In the genomic region with DNA sequence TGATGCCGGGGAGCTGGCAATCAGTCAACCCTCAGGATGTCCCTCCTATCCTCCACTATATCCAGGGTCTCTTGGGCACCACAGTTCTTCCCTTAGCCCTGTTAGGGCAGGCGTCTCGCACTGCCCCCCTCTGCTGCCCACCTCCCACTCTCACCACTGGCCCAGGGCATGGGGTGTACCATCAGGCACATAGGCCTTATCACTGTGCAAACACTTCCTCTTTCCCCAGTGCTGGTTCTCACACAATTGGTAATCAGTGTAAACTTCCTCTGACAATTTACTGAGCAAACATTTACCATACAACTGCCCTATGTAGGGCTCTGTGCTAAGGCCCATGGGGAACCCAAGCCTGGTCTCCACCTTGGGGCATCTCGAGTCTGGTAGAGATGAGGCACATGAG, we compare ENCODE assay signal across 13 cellular contexts. TPM values are rescaled to one million over a fixed set of nuclear protein-coding genes. Genes with fewer than 3 reads are reported as not detected.
DNase-seq lines count a peak whose midpoint lies in the region; ATAC-seq and TF ChIP-seq lines count a peak whose summit lies in the region.
"Had no signal": no experiment of that assay in that cellular context is flagged by ENCODE, and none has a peak within 500 bp of the region (broad histone marks: within the 10 kb centered on the region; RNA-seq: fewer than 3 reads in every experiment).

No MANE protein-coding gene starts in this region.

- no TSS peak for BruUV-seq in PC-3 (replicated peaks; lab: Mats Ljungman, UMichigan)

- intact Hi-C loops in Right ventricle myocardium inferior (cut with DNase I) (no loop called here), PC-3 (cut with micrococcal nuclease) (no loop called here), upper lobe of right lung (cut with DNase I) (no loop called here)

- H3K4me1 ChIP-seq in right atrium auricular region (peaks cover 0 to 10% of the 10 kb centered on the region in 2 donors), PC-3 (ENCODE audit: insufficient read depth, low read length) (peaks cover 14% of the 10 kb centered on the region), upper lobe of right lung (peaks cover 18% of the 10 kb centered on the region)

- TF ChIP-seq CTCF in right atrium auricular region (IDR thresholded peaks at IDR 0.05) (no peak), PC-3 (conservative IDR thresholded peaks at IDR 0.05; ENCODE audit: low read depth, low read length) (no peak), upper lobe of right lung (IDR thresholded peaks at IDR 0.05) (no peak)

- POLR2A ChIA-PET in PC-3 (lab: Charles Lee; ENCODE audit: unreplicated experiment): no interaction called here
- POLR2A ChIA-PET in activated CD4-positive, alpha-beta memory T cell treated with anti-CD3 and anti-CD28 coated beads, Interleukin-2, amount 10 ng/mL, durations not matched to agents 7 days and 5 days (lab: Charles Lee): no interaction called here

- H3K4me3 ChIP-seq in right atrium auricular region (no peak overlapping the region), PC-3 (ENCODE audit: low read length) (no peak overlapping the region), upper lobe of right lung (no peak overlapping the region)

- H3K9me3 Mint-ChIP-seq in activated CD4-positive, alpha-beta memory T cell treated with anti-CD3 and anti-CD28 coated beads, Interleukin-2, amount 10 ng/mL, durations not matched to agents 7 days and 5 days: no peaks in the 10 kb centered on the region
- H3K9me3 Mint-ChIP-seq: activated CD4-positive, alpha-beta T cell treated with anti-CD3 and anti-CD28 coated beads, Interleukin-2, amount 10 ng/mL, durations not matched to agents 24 days and 14 days; activated naive CD4-positive, alpha-beta T cell treated with anti-CD3 and anti-CD28 coated beads, Interleukin-2, amount 50 U/mL, for 72 hours had no signal

- H3K27me3 Mint-ChIP-seq in activated CD4-positive, alpha-beta memory T cell treated with anti-CD3 and anti-CD28 coated beads, Interleukin-2, amount 10 ng/mL, durations not matched to agents 7 days and 5 days: peaks cover 7% of the 10 kb centered on the region

- CTCF ChIA-PET in PC-3 (lab: Charles Lee): no interaction called here
- CTCF ChIA-PET in activated CD4-positive, alpha-beta memory T cell treated with anti-CD3 and anti-CD28 coated beads, Interleukin-2, amount 10 ng/mL, durations not matched to agents 7 days and 5 days (lab: Charles Lee): no interaction called here

- H3K27ac ChIP-seq in right atrium auricular region (no peak overlapping the region), PC-3 (ENCODE audit: low read length) (no peak overlapping the region), upper lobe of right lung (no peak overlapping the region)

- no peaks in the 10 kb centered on the region for H3K9me3 ChIP-seq in right atrium auricular region
- no peaks in the 10 kb centered on the region for H3K9me3 ChIP-seq in PC-3 (ENCODE audit: low read length)
- no peaks in the 10 kb centered on the region for H3K9me3 ChIP-seq in upper lobe of right lung

- no peak overlapping the region for H3K4me2 ChIP-seq in PC-3 (ENCODE audit: low read length)

- H3K9me2 ChIP-seq in PC-3 (replicated peaks; ENCODE audit: low read length): no peaks in the 10 kb centered on the region

- no peak overlapping the region for H3K27ac Mint-ChIP-seq in activated CD4-positive, alpha-beta memory T cell treated with anti-CD3 and anti-CD28 coated beads, Interleukin-2, amount 10 ng/mL, durations not matched to agents 7 days and 5 days
- H3K27ac Mint-ChIP-seq: activated CD4-positive, alpha-beta T cell treated with anti-CD3 and anti-CD28 coated beads, Interleukin-2, amount 10 ng/mL, durations not matched to agents 24 days and 14 days; activated naive CD4-positive, alpha-beta T cell treated with anti-CD3 and anti-CD28 coated beads, Interleukin-2, amount 50 U/mL, for 72 hours had no signal

- no peaks in the 10 kb centered on the region for H3K36me3 Mint-ChIP-seq in activated CD4-positive, alpha-beta memory T cell treated with anti-CD3 and anti-CD28 coated beads, Interleukin-2, amount 10 ng/mL, durations not matched to agents 7 days and 5 days (ENCODE audit: low read depth)
- H3K36me3 Mint-ChIP-seq: activated naive CD4-positive, alpha-beta T cell treated with anti-CD3 and anti-CD28 coated beads, Interleukin-2, amount 50 U/mL, for 72 hours had no signal

- no peaks in the 10 kb centered on the region for H3K4me1 Mint-ChIP-seq in activated CD4-positive, alpha-beta memory T cell treated with anti-CD3 and anti-CD28 coated beads, Interleukin-2, amount 10 ng/mL, durations not matched to agents 7 days and 5 days

- no peak overlapping the region for H2AFZ ChIP-seq in PC-3 (ENCODE audit: low read length)

- no peak overlapping the region for H3K9ac ChIP-seq in PC-3 (ENCODE audit: low read length)

- no peak for DNase-seq in Right ventricle myocardium inferior (ENCODE audit: missing footprints)
- no peak for DNase-seq in right atrium auricular region (ENCODE audit: low spot score)
- peak; percentile 23 for DNase-seq in PC-3
- DNase-seq in left lobe of liver (ENCODE audit: low spot score): no peak
- DNase-seq in upper lobe of right lung: peak; percentile 71
- DNase-seq in activated CD4-positive, alpha-beta memory T cell treated with anti-CD3 and anti-CD28 coated beads, Interleukin-2, amount 10 ng/mL, durations not matched to agents 7 days and 5 days: no peak
- DNase-seq in HPDE6-E6E7 (ENCODE audit: extremely low spot score): no peak
- DNase-seq: activated CD4-positive, alpha-beta T cell treated with anti-CD3 and anti-CD28 coated beads, Interleukin-2, amount 10 ng/mL, durations not matched to agents 24 days and 14 days; effector CD8-positive, alpha-beta T cell; hypothalamus; NCI-H1092 had no signal

- ATAC-seq in Right ventricle myocardium inferior: peak; percentile 46
- peak; percentile 68 for ATAC-seq in PC-3
- peak; percentile 62 for ATAC-seq in left lobe of liver
- ATAC-seq in upper lobe of right lung: peak; percentile 82
- ATAC-seq in GM21737 (IDR thresholded peaks at IDR 0.05; ENCODE audit: unreplicated experiment): no peak

- no peak overlapping the region for H3K4me3 Mint-ChIP-seq in activated CD4-positive, alpha-beta memory T cell treated with anti-CD3 and anti-CD28 coated beads, Interleukin-2, amount 10 ng/mL, durations not matched to agents 7 days and 5 days
- H3K4me3 Mint-ChIP-seq: activated CD4-positive, alpha-beta T cell treated with anti-CD3 and anti-CD28 coated beads, Interleukin-2, amount 10 ng/mL, durations not matched to agents 24 days and 14 days had no signal

- H3K27me3 ChIP-seq in right atrium auricular region (no peaks in the 10 kb centered on the region), PC-3 (ENCODE audit: low read length) (no peaks in the 10 kb centered on the region), upper lobe of right lung (no peaks in the 10 kb centered on the region)

- H3F3A ChIP-seq in PC-3 (ENCODE audit: low read length, unreplicated experiment): no peaks in the 10 kb centered on the region

- H3K36me3 ChIP-seq in right atrium auricular region: no peaks in the 10 kb centered on the region
- H3K36me3 ChIP-seq in PC-3 (ENCODE audit: low read depth, low read length): no peaks in the 10 kb centered on the region
- no peaks in the 10 kb centered on the region for H3K36me3 ChIP-seq in upper lobe of right lung

- no peaks in the 10 kb centered on the region for H4K20me1 ChIP-seq in PC-3 (ENCODE audit: low read length)

- no peaks in the 10 kb centered on the region for H3K79me2 ChIP-seq in PC-3 (ENCODE audit: low read length)

RNA-seq across cellular contexts. Expression of gene TMED10, which starts 20.1 kb away (rescaled TPM):
- 280 TPM for total RNA-seq in Right ventricle myocardium inferior
- total RNA-seq in right atrium auricular region: 100 to 1,000 TPM; 261 to 325 TPM
- 246 and 253 TPM in 2 replicates for total RNA-seq in PC-3 (2014; rRNA removed)
- 275 TPM for total RNA-seq in left lobe of liver
- total RNA-seq in upper lobe of right lung: 303 TPM
- 100 to 1,000 TPM; 207 to 224 TPM for total RNA-seq in activated CD4-positive, alpha-beta memory T cell treated with anti-CD3 and anti-CD28 coated beads, Interleukin-2, amount 10 ng/mL, durations not matched to agents 7 days and 5 days

Comparison
In these comparisons a context has a peak if more than half of its experiments do, and no peak if none do; other contexts are left out.
1. DNase-seq: peak in PC-3 (single experiment) and upper lobe of right lung (single experiment); none in Right ventricle myocardium inferior (single experiment), right atrium auricular region (single experiment), left lobe of liver (single experiment), activated CD4-positive, alpha-beta memory T cell treated with anti-CD3 and anti-CD28 coated beads, Interleukin-2, amount 10 ng/mL, durations not matched to agents 7 days and 5 days (single experiment) and HPDE6-E6E7 (single experiment).